In the genomic region with DNA sequence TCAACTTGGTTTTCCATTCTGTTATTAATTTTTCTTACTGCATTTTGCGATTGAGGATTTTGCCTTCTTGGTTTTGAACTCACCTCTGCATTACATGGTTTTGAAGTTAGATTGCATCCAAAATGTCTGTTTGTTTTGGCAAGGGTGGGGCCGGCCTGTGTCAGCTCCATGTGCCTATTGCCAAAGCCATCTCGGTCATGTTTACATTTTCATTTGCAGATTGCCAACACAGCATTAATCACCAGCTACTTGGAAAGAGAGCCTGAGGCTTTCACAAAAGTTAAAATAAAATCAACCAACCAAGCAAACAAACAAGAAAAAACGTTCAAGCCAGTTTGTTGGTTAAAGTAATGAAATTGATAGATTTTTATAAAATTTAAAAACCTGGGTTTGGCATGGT, we compare ENCODE assay signal across 23 cellular contexts.
DNase-seq lines count a peak whose midpoint lies in the region; ATAC-seq, FAIRE-seq and TF ChIP-seq lines count a peak whose summit lies in the region.
"Had no signal": no experiment of that assay in that cellular context is flagged by ENCODE, and none has a peak within 500 bp of the region (broad histone marks: within the 10 kb centered on the region; RNA-seq: fewer than 3 reads in every experiment).

No MANE protein-coding gene starts in this region.

- POLR2A ChIA-PET in PC-3 (lab: Charles Lee; ENCODE audit: unreplicated experiment): no interaction called here

- H3K79me2 ChIP-seq in PC-3 (ENCODE audit: low read length): no peaks in the 10 kb centered on the region
- H3K79me2 ChIP-seq in MM.1S (ENCODE audit: low read length): no peaks in the 10 kb centered on the region
- H3K79me2 ChIP-seq in neural progenitor cell (ENCODE audit: low read depth): no peaks in the 10 kb centered on the region

- TF ChIP-seq CTCF in PC-3 (conservative IDR thresholded peaks at IDR 0.05; ENCODE audit: low read depth, low read length) (no peak), MM.1S (IDR thresholded peaks at IDR 0.05; ENCODE audit: low read length) (no peak), neural progenitor cell (IDR thresholded peaks at IDR 0.05) (no peak)

- H3K27ac Mint-ChIP-seq in neural progenitor cell: no peak overlapping the region
- H3K27ac Mint-ChIP-seq: activated naive CD4-positive, alpha-beta T cell treated with anti-CD3 and anti-CD28 coated beads, Interleukin-2, amount 10 ng/mL, durations not matched to agents 7 days and 5 days; H9; naive thymus-derived CD8-positive, alpha-beta T cell had no signal

- intact Hi-C loops in PC-3 (cut with micrococcal nuclease): no loop called here

- H3K36me3 Mint-ChIP-seq in neural progenitor cell: no peaks in the 10 kb centered on the region
- H3K36me3 Mint-ChIP-seq: activated naive CD4-positive, alpha-beta T cell treated with anti-CD3 and anti-CD28 coated beads, Interleukin-2, amount 10 ng/mL, durations not matched to agents 7 days and 5 days had no signal

- no peak overlapping the region for H3K4me2 ChIP-seq in PC-3 (ENCODE audit: low read length)
- no peak overlapping the region for H3K4me2 ChIP-seq in MM.1S (ENCODE audit: low read depth, low read length)
- no peak overlapping the region for H3K4me2 ChIP-seq in neural progenitor cell

- H3F3A ChIP-seq in PC-3 (ENCODE audit: low read length, unreplicated experiment) (no peaks in the 10 kb centered on the region), MM.1S (ENCODE audit: insufficient read depth, low read length) (no peaks in the 10 kb centered on the region), neural progenitor cell (ENCODE audit: low read depth) (no peaks in the 10 kb centered on the region)

- no peak overlapping the region for H3K4me3 Mint-ChIP-seq in neural progenitor cell
- H3K4me3 Mint-ChIP-seq: activated naive CD4-positive, alpha-beta T cell treated with anti-CD3 and anti-CD28 coated beads, Interleukin-2, amount 10 ng/mL, durations not matched to agents 7 days and 5 days; H9; naive thymus-derived CD8-positive, alpha-beta T cell had no signal

- no peak overlapping the region for H3K9ac ChIP-seq in PC-3 (ENCODE audit: low read length)
- no peak overlapping the region for H3K9ac ChIP-seq in MM.1S (ENCODE audit: low read length)
- H3K9ac ChIP-seq in neural progenitor cell: no peak overlapping the region

- FAIRE-seq in islet of Langerhans (lab: Jason Lieb, UNC): peak; percentile 93
- FAIRE-seq: GM12892 had no signal

- CTCF ChIA-PET in PC-3 (lab: Charles Lee): no interaction called here

- no peaks in the 10 kb centered on the region for H3K27me3 ChIP-seq in PC-3 (ENCODE audit: low read length)
- no peaks in the 10 kb centered on the region for H3K27me3 ChIP-seq in MM.1S (replicated peaks; ENCODE audit: insufficient read depth, low read length)
- no peaks in the 10 kb centered on the region for H3K27me3 ChIP-seq in neural progenitor cell
- H3K27me3 ChIP-seq: uterus had no signal

- H3K4me3 ChIP-seq in PC-3 (ENCODE audit: low read length) (no peak overlapping the region), MM.1S (ENCODE audit: low read length) (no peak overlapping the region), neural progenitor cell (no peak overlapping the region)
- H3K4me3 ChIP-seq: esophagus squamous epithelium, uterus had no signal

- H3K27me3 Mint-ChIP-seq in neural progenitor cell (ENCODE audit: insufficient read depth, low read depth): no peaks in the 10 kb centered on the region
- H3K27me3 Mint-ChIP-seq: activated naive CD4-positive, alpha-beta T cell treated with anti-CD3 and anti-CD28 coated beads, Interleukin-2, amount 10 ng/mL, durations not matched to agents 7 days and 5 days had no signal

- H3K9me3 Mint-ChIP-seq in neural progenitor cell: peaks cover 2% of the 10 kb centered on the region
- H3K9me3 Mint-ChIP-seq: H9 had no signal

- H3K9me3 ChIP-seq in PC-3 (ENCODE audit: low read length) (no peaks in the 10 kb centered on the region), MM.1S (replicated peaks; ENCODE audit: insufficient read depth, low read length) (no peaks in the 10 kb centered on the region), neural progenitor cell (ENCODE audit: low read depth) (no peaks in the 10 kb centered on the region)
- H3K9me3 ChIP-seq: esophagus squamous epithelium, uterus had no signal

- ATAC-seq in PC-3: no peak; the same call in 1 of the 2 replicates
- no peak for ATAC-seq in GM18502 (IDR thresholded peaks at IDR 0.05; ENCODE audit: poor library complexity, unreplicated experiment)
- ATAC-seq: naive thymus-derived CD8-positive, alpha-beta T cell; sciatic nerve had no signal

- no peaks in the 10 kb centered on the region for H4K20me1 ChIP-seq in PC-3 (ENCODE audit: low read length)
- H4K20me1 ChIP-seq in MM.1S (ENCODE audit: insufficient read depth, low read length): no peaks in the 10 kb centered on the region
- H4K20me1 ChIP-seq in neural progenitor cell (ENCODE audit: low read depth): no peaks in the 10 kb centered on the region

- no peak overlapping the region for H3K27ac ChIP-seq in PC-3 (ENCODE audit: low read length)
- H3K27ac ChIP-seq in MM.1S (ENCODE audit: low read length): no peak overlapping the region
- no peak overlapping the region for H3K27ac ChIP-seq in neural progenitor cell
- H3K27ac ChIP-seq: uterus had no signal

- no TSS peak for BruUV-seq in PC-3 (replicated peaks; lab: Mats Ljungman, UMichigan)

- no peaks in the 10 kb centered on the region for H3K9me2 ChIP-seq in PC-3 (replicated peaks; ENCODE audit: low read length)
- H3K9me2 ChIP-seq in MM.1S (replicated peaks; ENCODE audit: insufficient read depth, low read length): no peaks in the 10 kb centered on the region

- H2AFZ ChIP-seq in PC-3 (ENCODE audit: low read length): no peak overlapping the region
- no peak overlapping the region for H2AFZ ChIP-seq in MM.1S (ENCODE audit: low read length)
- H2AFZ ChIP-seq in neural progenitor cell (replicated peaks): no peak overlapping the region

- DNase-seq in AG08395 (ENCODE audit: low spot score) (peak; percentile 10), NCI-H1105 (lab: John Stamatoyannopoulos, UW) (peak; percentile 42), PC-3 (peak; percentile 14), MM.1S (no peak), neural progenitor cell (ENCODE audit: low spot score) (no peak)
- DNase-seq in stimulated activated CD4-positive, alpha-beta T cell treated with anti-CD3 and anti-CD28 coated beads, Interleukin-4, amount 100 ng/mL, for 1 hour: no peak
- DNase-seq: activated CD8-positive, alpha-beta memory T cell treated with anti-CD3 and anti-CD28 coated beads for 24 hours; activated naive CD4-positive, alpha-beta T cell treated with anti-CD3 and anti-CD28 coated beads, Interleukin-2, amount 10 ng/mL, durations not matched to agents 7 days and 5 days; activated T-cell treated with anti-CD3 and anti-CD28 coated beads, Interleukin-2, amount 50 U/mL, for 48 hours; DMS53; effector memory CD4-positive, alpha-beta T cell; esophagus squamous epithelium; H9; Kasumi-1; mesendoderm; naive thymus-derived CD8-positive, alpha-beta T cell; NCI-H1436; SHP77; uterus had no signal

- H3K4me1 ChIP-seq in PC-3 (ENCODE audit: insufficient read depth, low read length): no peaks in the 10 kb centered on the region
- H3K4me1 ChIP-seq in MM.1S (ENCODE audit: low read length): no peaks in the 10 kb centered on the region
- H3K4me1 ChIP-seq in neural progenitor cell: no peaks in the 10 kb centered on the region
- H3K4me1 ChIP-seq: uterus had no signal

- no peaks in the 10 kb centered on the region for H3K36me3 ChIP-seq in PC-3 (ENCODE audit: low read depth, low read length)
- H3K36me3 ChIP-seq in MM.1S (replicated peaks; ENCODE audit: insufficient read depth, low read length): no peaks in the 10 kb centered on the region
- no peaks in the 10 kb centered on the region for H3K36me3 ChIP-seq in neural progenitor cell
- H3K36me3 ChIP-seq: esophagus squamous epithelium, uterus had no signal

- peaks cover 9% of the 10 kb centered on the region for H3K4me1 Mint-ChIP-seq in neural progenitor cell
- H3K4me1 Mint-ChIP-seq: activated naive CD4-positive, alpha-beta T cell treated with anti-CD3 and anti-CD28 coated beads, Interleukin-2, amount 10 ng/mL, durations not matched to agents 7 days and 5 days; H9; naive thymus-derived CD8-positive, alpha-beta T cell had no signal

Comparison
In these comparisons a context has a peak if more than half of its experiments do, and no peak if none do; other contexts are left out.
1. DNase-seq: peak in AG08395 (single experiment), NCI-H1105 (single experiment) and PC-3 (single experiment); none in MM.1S (single experiment), neural progenitor cell (single experiment) and stimulated activated CD4-positive, alpha-beta T cell treated with anti-CD3 and anti-CD28 coated beads, Interleukin-4, amount 100 ng/mL, for 1 hour (single experiment).